ENCODE assay signal across 19 cellular contexts in the genomic region with DNA sequence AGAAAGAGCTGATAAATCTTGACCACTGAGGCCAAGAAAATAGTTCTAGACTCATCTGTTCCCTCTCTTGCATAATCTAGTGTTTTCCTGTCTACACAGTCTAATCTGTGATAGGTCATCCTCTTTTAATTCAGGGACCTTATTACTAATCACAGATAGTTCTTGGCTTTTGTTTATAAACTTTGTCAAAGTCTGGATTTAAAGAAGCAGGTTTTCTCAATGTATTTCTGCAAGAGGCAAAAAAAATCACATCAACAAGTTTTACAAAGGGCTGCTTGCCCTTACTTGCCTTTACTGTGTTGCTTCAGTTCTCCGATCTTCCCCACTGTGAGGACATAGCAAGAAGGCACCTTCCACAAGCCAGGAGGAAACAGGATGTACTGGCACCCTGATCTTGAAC.
"Had no signal": no experiment of that assay in that cellular context is flagged by ENCODE, and none has a peak within 500 bp of the region (broad histone marks: within the 10 kb centered on the region; RNA-seq: fewer than 3 reads in every experiment).

No MANE protein-coding gene starts in this region.

- H3K4me1 ChIP-seq: gastroesophageal sphincter, psoas muscle, right lobe of liver, suprapubic skin, thyroid gland, upper lobe of left lung, vagina had no signal

- H3K27me3 ChIP-seq: right lobe of liver, thyroid gland, upper lobe of left lung, vagina had no signal

- H3K36me3 ChIP-seq: gastroesophageal sphincter, right lobe of liver, suprapubic skin, thyroid gland, upper lobe of left lung, vagina had no signal

- DNase-seq: effector memory CD4-positive, alpha-beta T cell; glutamatergic neuron; immature natural killer cell; left colon; left ventricle myocardium superior; naive thymus-derived CD4-positive, alpha-beta T cell; nephron progenitor cell; psoas muscle; retina; right lobe of liver; stimulated activated CD4-positive, alpha-beta T cell treated with anti-CD3 and anti-CD28 coated beads, Interleukin-4, amount 100 ng/mL, for 1 hour; stimulated activated CD8-positive, alpha-beta memory T cell treated with anti-CD3 and anti-CD28 coated beads, Interleukin-4, amount 100 ng/mL, for 48 hours; stimulated activated naive CD8-positive, alpha-beta T cell treated with anti-CD3 and anti-CD28 coated beads, Interleukin-15, Interleukin-2, amounts not matched to agents 100 U/mL and 50 U/mL, for 24 hours; thyroid gland; upper lobe of left lung had no signal

- H3K27ac ChIP-seq: gastroesophageal sphincter, psoas muscle, right lobe of liver, suprapubic skin, thyroid gland, upper lobe of left lung, vagina had no signal

- H3K9me3 ChIP-seq: gastroesophageal sphincter, psoas muscle, right lobe of liver, suprapubic skin, thyroid gland, upper lobe of left lung, vagina had no signal

- ATAC-seq: gastroesophageal sphincter; left colon; left ventricle myocardium superior; naive thymus-derived CD4-positive, alpha-beta T cell; psoas muscle; right lobe of liver; stimulated activated effector memory CD8-positive, alpha-beta T cell treated with anti-CD3 and anti-CD28 coated beads, Interleukin-12 subunit alpha, Interleukin-12 subunit beta, amount 100 ng/mL, for 72 hours; stimulated activated naive CD8-positive, alpha-beta T cell treated with anti-CD3 and anti-CD28 coated beads, Interleukin-15, Interleukin-2, amounts not matched to agents 100 U/mL and 50 U/mL, for 24 hours had no signal

- H3K4me3 ChIP-seq: gastroesophageal sphincter, psoas muscle, right lobe of liver, suprapubic skin, thyroid gland, upper lobe of left lung, vagina had no signal
